Comparison of ENCODE assay signal across 18 cellular contexts in the genomic region with DNA sequence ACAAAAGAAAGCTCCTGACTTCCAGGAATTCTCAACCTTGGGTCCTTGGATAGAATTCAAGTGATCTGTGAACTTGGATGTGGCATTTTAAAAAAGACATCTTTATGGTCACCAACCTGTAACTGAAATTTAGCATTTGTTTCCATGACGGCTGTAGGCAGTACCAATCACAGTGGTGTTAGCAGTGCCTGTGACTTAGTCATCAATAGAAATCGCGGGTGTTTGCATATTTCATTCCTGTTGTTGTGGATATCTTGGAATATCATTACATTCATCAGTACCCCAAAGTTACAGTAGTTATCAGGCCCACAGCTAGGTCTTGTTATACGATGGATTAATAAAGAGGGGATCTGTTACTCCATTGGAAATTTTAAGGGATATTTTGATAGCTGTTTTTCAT.
DNase-seq lines count a peak whose midpoint lies in the region; ATAC-seq and TF ChIP-seq lines count a peak whose summit lies in the region.
"Had no signal": no experiment of that assay in that cellular context is flagged by ENCODE, and none has a peak within 500 bp of the region (broad histone marks: within the 10 kb centered on the region; RNA-seq: fewer than 3 reads in every experiment).

No MANE protein-coding gene starts in this region.

- H3K4me1 ChIP-seq in upper lobe of right lung: peaks cover 19% of the 10 kb centered on the region

- DNase-seq in activated T-cell treated with anti-CD3 and anti-CD28 coated beads, Interleukin-2, amount 50 U/mL, for 72 hours: no peak
- no peak for DNase-seq in activated T-cell treated with anti-CD3 and anti-CD28 coated beads, Interleukin-2, amount 50 U/mL, for 48 hours
- DNase-seq in dermis blood vessel endothelial cell (peak; percentile 62), lung microvascular endothelial cell (ENCODE audit: low read depth in 2 of 2) (peak; percentile 34 to 40), upper lobe of right lung (no peak), NCI-H1105 treated with DMSO at 0.1 percent for 48 hours (lab: John Stamatoyannopoulos, UW) (no peak)
- DNase-seq: activated naive CD4-positive, alpha-beta T cell treated with anti-CD3 and anti-CD28 coated beads, Interleukin-2, amount 10 ng/mL, durations not matched to agents 7 days and 5 days; Caco-2; effector CD4-positive, alpha-beta T cell; gastrocnemius medialis; NCI-H187; NCI-H524; ovary; WERI-Rb-1 had no signal

- no peaks in the 10 kb centered on the region for H3K9me3 Mint-ChIP-seq in activated T-cell treated with anti-CD3 and anti-CD28 coated beads, Interleukin-2, amount 50 U/mL, for 72 hours
- H3K9me3 Mint-ChIP-seq: activated naive CD4-positive, alpha-beta T cell treated with anti-CD3 and anti-CD28 coated beads, Interleukin-2, amount 10 ng/mL, durations not matched to agents 7 days and 5 days; stimulated activated naive CD8-positive, alpha-beta T cell treated with anti-CD3 and anti-CD28 coated beads, Interleukin-15, Interleukin-2, amounts not matched to agents 100 ng/mL and 50 ng/mL, for 24 hours; T-cell had no signal

- H3K4me3 ChIP-seq in upper lobe of right lung: no peak overlapping the region
- H3K4me3 ChIP-seq: gastrocnemius medialis, ovary had no signal

- ATAC-seq in activated T-cell treated with anti-CD3 and anti-CD28 coated beads, Interleukin-2, amount 50 U/mL, for 72 hours (replicated peaks in 1 of 2): no peak
- no peak for ATAC-seq in upper lobe of right lung
- no peak for ATAC-seq in GM21786 (IDR thresholded peaks at IDR 0.05; ENCODE audit: unreplicated experiment)
- ATAC-seq in GM19397 (IDR thresholded peaks at IDR 0.05; ENCODE audit: unreplicated experiment): no peak
- ATAC-seq: gastrocnemius medialis, T-cell had no signal

- peaks cover 2 to 5% of the 10 kb centered on the region in 2 donors for H3K36me3 Mint-ChIP-seq in activated T-cell treated with anti-CD3 and anti-CD28 coated beads, Interleukin-2, amount 50 U/mL, for 72 hours (ENCODE audit: insufficient read depth in 2 of 2)

- no peak for TF ChIP-seq CTCF in upper lobe of right lung (IDR thresholded peaks at IDR 0.05)

- H3K27ac Mint-ChIP-seq in activated T-cell treated with anti-CD3 and anti-CD28 coated beads, Interleukin-2, amount 50 U/mL, for 72 hours: peak overlapping the region; percentile 84
- H3K27ac Mint-ChIP-seq: activated naive CD4-positive, alpha-beta T cell treated with anti-CD3 and anti-CD28 coated beads, Interleukin-2, amount 10 ng/mL, durations not matched to agents 7 days and 5 days; stimulated activated naive CD8-positive, alpha-beta T cell treated with anti-CD3 and anti-CD28 coated beads, Interleukin-15, Interleukin-2, amounts not matched to agents 100 ng/mL and 50 ng/mL, for 24 hours had no signal

- intact Hi-C loops in upper lobe of right lung (cut with DNase I): no loop called here

- no peaks in the 10 kb centered on the region for H3K27me3 Mint-ChIP-seq in activated T-cell treated with anti-CD3 and anti-CD28 coated beads, Interleukin-2, amount 50 U/mL, for 72 hours (ENCODE audit: low read depth)
- H3K27me3 Mint-ChIP-seq: activated naive CD4-positive, alpha-beta T cell treated with anti-CD3 and anti-CD28 coated beads, Interleukin-2, amount 10 ng/mL, durations not matched to agents 7 days and 5 days; stimulated activated naive CD8-positive, alpha-beta T cell treated with anti-CD3 and anti-CD28 coated beads, Interleukin-15, Interleukin-2, amounts not matched to agents 100 ng/mL and 50 ng/mL, for 24 hours; T-cell had no signal

- no peaks in the 10 kb centered on the region for H3K36me3 ChIP-seq in upper lobe of right lung
- H3K36me3 ChIP-seq: gastrocnemius medialis, ovary, WERI-Rb-1 had no signal

- H3K4me3 Mint-ChIP-seq in activated T-cell treated with anti-CD3 and anti-CD28 coated beads, Interleukin-2, amount 50 U/mL, for 72 hours: no peak overlapping the region
- H3K4me3 Mint-ChIP-seq: activated naive CD4-positive, alpha-beta T cell treated with anti-CD3 and anti-CD28 coated beads, Interleukin-2, amount 10 ng/mL, durations not matched to agents 7 days and 5 days; stimulated activated naive CD8-positive, alpha-beta T cell treated with anti-CD3 and anti-CD28 coated beads, Interleukin-15, Interleukin-2, amounts not matched to agents 100 ng/mL and 50 ng/mL, for 24 hours had no signal

- H3K27ac ChIP-seq in upper lobe of right lung: peak overlapping the region; percentile 25
- H3K27ac ChIP-seq: WERI-Rb-1 had no signal

- no peaks in the 10 kb centered on the region for H3K9me3 ChIP-seq in upper lobe of right lung
- H3K9me3 ChIP-seq: Caco-2, gastrocnemius medialis, ovary had no signal

- peaks cover 27% of the 10 kb centered on the region for H3K4me1 Mint-ChIP-seq in activated T-cell treated with anti-CD3 and anti-CD28 coated beads, Interleukin-2, amount 50 U/mL, for 72 hours (ENCODE audit: low read depth)

- no peaks in the 10 kb centered on the region for H3K27me3 ChIP-seq in upper lobe of right lung
- H3K27me3 ChIP-seq: gastrocnemius medialis, ovary had no signal

Comparison
In these comparisons a context has a peak if more than half of its experiments do, and no peak if none do; other contexts are left out.
1. DNase-seq: peak in dermis blood vessel endothelial cell (single experiment) and lung microvascular endothelial cell (2 of 2); none in activated T-cell treated with anti-CD3 and anti-CD28 coated beads, Interleukin-2, amount 50 U/mL, for 72 hours (0 of 2), activated T-cell treated with anti-CD3 and anti-CD28 coated beads, Interleukin-2, amount 50 U/mL, for 48 hours (0 of 2), upper lobe of right lung (single experiment) and NCI-H1105 treated with DMSO at 0.1 percent for 48 hours (single experiment).